Comparison of ENCODE assay signal across 19 cellular contexts in genomic region chr1:199766219-199766792, GRCh38.
"Had no signal": no experiment of that assay in that cellular context is flagged by ENCODE, and none has a peak within 500 bp of the region (broad histone marks: within the 10 kb centered on the region; RNA-seq: fewer than 3 reads in every experiment).

No MANE protein-coding gene starts in this region.

- ATAC-seq: Panc1, PC-3 had no signal

- H3K9ac ChIP-seq: KMS-11 had no signal

- H3K4me2 ChIP-seq: KMS-11 had no signal

- DNase-seq: Kasumi-1, MM.1S, NCI-H1092 treated with DMSO at 0.1 percent for 48 hours, NCI-H1436, NCI-H187, NCI-H2029, NCI-H2081 treated with DMSO at 0.1 percent for 48 hours, NCI-H2171, NCI-H226, NCI-H446, NCI-H510A, NCI-H524 treated with DMSO at 0.1 percent for 48 hours, NCI-H69, NCI-H774, PC-3, SHP77 had no signal

- H3K27ac ChIP-seq: KMS-11, RWPE1 had no signal
